Comparison of ENCODE assay signal across 24 cellular contexts in genomic region chr5:149038336-149039075, GRCh38. TPM values are rescaled to one million over a fixed set of nuclear protein-coding genes. Genes with fewer than 3 reads are reported as not detected.
DNase-seq lines count a peak whose midpoint lies in the region; ATAC-seq, FAIRE-seq and TF ChIP-seq lines count a peak whose summit lies in the region.
"Had no signal": no experiment of that assay in that cellular context is flagged by ENCODE, and none has a peak within 500 bp of the region (broad histone marks: within the 10 kb centered on the region; RNA-seq: fewer than 3 reads in every experiment).

No MANE protein-coding gene starts in this region.

- peak overlapping the region; percentile 19 for H3K4me2 ChIP-seq in endothelial cell of umbilical vein (ENCODE audit: insufficient read depth, low read length)
- no peak overlapping the region for H3K4me2 ChIP-seq in PC-9
- H3K4me2 ChIP-seq: SK-N-SH had no signal

- H2AFZ ChIP-seq in endothelial cell of umbilical vein (ENCODE audit: low read depth, low read length) (peak overlapping the region; percentile 56), PC-9 (no peak overlapping the region)

- H3K27me3 Mint-ChIP-seq in T-helper 2 cell treated with Interferon-gamma antibody and Interleukin-4, amounts not matched to agents 5 μg/mL and 100 μg/mL, for 36 hours (ENCODE audit: low read depth) = no peaks in the 10 kb centered on the region

- ATAC-seq in stimulated activated effector memory CD8-positive, alpha-beta T cell treated with anti-CD3 and anti-CD28 coated beads, Interleukin-12 subunit alpha, Interleukin-12 subunit beta, amount 100 ng/mL, for 72 hours = no peak
- no peak for ATAC-seq in GM19395 (IDR thresholded peaks at IDR 0.05; ENCODE audit: unreplicated experiment)
- ATAC-seq: HepG2, psoas muscle had no signal

- peak; percentile 85 for FAIRE-seq in endothelial cell of umbilical vein (lab: Jason Lieb, UNC)
- FAIRE-seq: HepG2, keratinocyte had no signal

- no peak for TF ChIP-seq CTCF in endothelial cell of umbilical vein (IDR thresholded peaks at IDR 0.05; ENCODE audit: extremely low read depth in 1 of 2, insufficient read depth in 1 of 2, low read depth in 1 of 2, low read length in 2 of 2)
- TF ChIP-seq CTCF in PC-9 (conservative IDR thresholded peaks at IDR 0.05) = no peak

- TF ChIP-seq POLR2A in endothelial cell of umbilical vein (IDR thresholded peaks at IDR 0.05; ENCODE audit: low read depth, low read length) = no peak

- H3K27me3 ChIP-seq in endothelial cell of umbilical vein (ENCODE audit: control insufficient read depth in 2 of 2, insufficient read depth in 2 of 2, low read length in 2 of 2) (no peaks in the 10 kb centered on the region), PC-9 (ENCODE audit: insufficient read depth, low read depth) (no peaks in the 10 kb centered on the region)
- H3K27me3 ChIP-seq: thyroid gland had no signal

- H3F3A ChIP-seq in PC-9 (ENCODE audit: insufficient read depth, low read depth) = peaks cover 11% of the 10 kb centered on the region; the same call in 1 of the 2 replicates

- CTCF ChIA-PET in endothelial cell of umbilical vein (lab: Charles Lee) = interaction anchor here (0.7 to 9.6 kb wide), 13 partner anchors 9 to 306 kb away, joined by 3 to 278 read pairs (median 4); partner anchors contain the start of gene SH3TC2
- CTCF ChIA-PET in PC-9 (lab: Charles Lee) = interaction anchor here (4.9 kb wide), 1 partner anchor 76 kb away, joined by 39 read pairs; no protein-coding TSS in a partner anchor

- H3K27ac Mint-ChIP-seq in stimulated activated effector memory CD8-positive, alpha-beta T cell treated with anti-CD3 and anti-CD28 coated beads, Interleukin-12 subunit alpha, Interleukin-12 subunit beta, amount 100 ng/mL, for 72 hours = peak overlapping the region; percentile 3
- no peak overlapping the region for H3K27ac Mint-ChIP-seq in T-helper 2 cell treated with Interferon-gamma antibody and Interleukin-4, amounts not matched to agents 5 μg/mL and 100 μg/mL, for 36 hours

- H3K9me3 ChIP-seq in endothelial cell of umbilical vein (replicated peaks; ENCODE audit: control insufficient read depth, insufficient read depth, low read length) (no peaks in the 10 kb centered on the region), PC-9 (ENCODE audit: insufficient read depth, low read depth) (no peaks in the 10 kb centered on the region; the same call in 1 of the 2 replicates)
- H3K9me3 ChIP-seq: psoas muscle, SK-N-SH, thyroid gland had no signal

- H3K36me3 Mint-ChIP-seq in stimulated activated effector memory CD8-positive, alpha-beta T cell treated with anti-CD3 and anti-CD28 coated beads, Interleukin-12 subunit alpha, Interleukin-12 subunit beta, amount 100 ng/mL, for 72 hours = no peaks in the 10 kb centered on the region
- H3K36me3 Mint-ChIP-seq in T-helper 2 cell treated with Interferon-gamma antibody and Interleukin-4, amounts not matched to agents 5 μg/mL and 100 μg/mL, for 36 hours (ENCODE audit: low read depth) = no peaks in the 10 kb centered on the region
- H3K36me3 Mint-ChIP-seq: natural killer cell treated with Interleukin-12 subunit alpha and Interleukin-12 subunit beta and Interleukin-15 and Interleukin-18, amount 100 ng/mL, for 72 hours had no signal

- DNase-seq in DMS53 (lab: John Stamatoyannopoulos, UW) (peak; percentile 28), DMS53 treated with DMSO at 0.1 percent for 48 hours (lab: John Stamatoyannopoulos, UW; ENCODE audit: unreplicated experiment) (no peak), NCI-H69 (lab: John Stamatoyannopoulos, UW) (peak; percentile 6), endothelial cell of umbilical vein (ENCODE audit: low read depth, low spot score) (peak; percentile 82), PC-9 (no peak)
- no peak for DNase-seq in stimulated activated effector memory CD8-positive, alpha-beta T cell treated with anti-CD3 and anti-CD28 coated beads, Interleukin-12 subunit alpha, Interleukin-12 subunit beta, amount 100 ng/mL, for 72 hours (ENCODE audit: low spot score in 2 of 2)
- DNase-seq in T-helper 2 cell treated with Interferon-gamma antibody and Interleukin-4, amounts not matched to agents 5 μg/mL and 100 μg/mL, for 36 hours (ENCODE audit: low spot score) = no peak
- DNase-seq: C1 segment of cervical spinal cord; caudate nucleus; DMS79; effector CD8-positive, alpha-beta T cell; hippocampal formation; mesendoderm; NCI-H1092; psoas muscle; SK-N-SH; stimulated activated CD4-positive, alpha-beta T cell treated with anti-CD3 and anti-CD28 coated beads, Interleukin-12 subunit alpha, Interleukin-12 subunit beta, amount 100 ng/mL, for 4 hours; T-helper 9 cell had no signal

- no peak overlapping the region for H3K4me3 Mint-ChIP-seq in stimulated activated effector memory CD8-positive, alpha-beta T cell treated with anti-CD3 and anti-CD28 coated beads, Interleukin-12 subunit alpha, Interleukin-12 subunit beta, amount 100 ng/mL, for 72 hours
- H3K4me3 Mint-ChIP-seq in T-helper 2 cell treated with Interferon-gamma antibody and Interleukin-4, amounts not matched to agents 5 μg/mL and 100 μg/mL, for 36 hours = no peak overlapping the region
- H3K4me3 Mint-ChIP-seq: natural killer cell treated with Interleukin-12 subunit alpha and Interleukin-12 subunit beta and Interleukin-15 and Interleukin-18, amount 100 ng/mL, for 72 hours had no signal

- intact Hi-C loops in endothelial cell of umbilical vein (cut with micrococcal nuclease) = loop anchor here (5.0 to 10.0 kb wide), 3 partner anchors 189 to 851 kb away; no protein-coding TSS in a partner anchor
- intact Hi-C loops in PC-9 (cut with micrococcal nuclease; ENCODE audit: unreplicated experiment) = loop anchor here (2.0 to 10.0 kb wide), 3 partner anchors 24 to 854 kb away; partner anchors contain the start of gene SH3TC2

- no peaks in the 10 kb centered on the region for H4K20me1 ChIP-seq in endothelial cell of umbilical vein (replicated peaks; ENCODE audit: control insufficient read depth, extremely low read depth, insufficient read depth, low read length)
- no peaks in the 10 kb centered on the region for H4K20me1 ChIP-seq in PC-9 (ENCODE audit: insufficient read depth)

- BruUV-seq in endothelial cell of umbilical vein (replicated peaks; lab: Mats Ljungman, UMichigan) = no TSS peak
- BruUV-seq in PC-9 (replicated peaks; lab: Mats Ljungman, UMichigan) = no TSS peak

- H3K9ac ChIP-seq in endothelial cell of umbilical vein (replicated peaks; ENCODE audit: extremely low read depth, insufficient read depth, low read length) = peak overlapping the region; percentile 8
- H3K9ac ChIP-seq: SK-N-SH had no signal

- H3K79me2 ChIP-seq in endothelial cell of umbilical vein (ENCODE audit: control insufficient read depth, insufficient read depth, low read length) = no peaks in the 10 kb centered on the region
- H3K79me2 ChIP-seq in PC-9 (ENCODE audit: low read depth) = no peaks in the 10 kb centered on the region

- peaks cover 16% of the 10 kb centered on the region for H3K4me1 Mint-ChIP-seq in stimulated activated effector memory CD8-positive, alpha-beta T cell treated with anti-CD3 and anti-CD28 coated beads, Interleukin-12 subunit alpha, Interleukin-12 subunit beta, amount 100 ng/mL, for 72 hours
- peaks cover 15% of the 10 kb centered on the region for H3K4me1 Mint-ChIP-seq in T-helper 2 cell treated with Interferon-gamma antibody and Interleukin-4, amounts not matched to agents 5 μg/mL and 100 μg/mL, for 36 hours (ENCODE audit: low read depth)

- no peaks in the 10 kb centered on the region for H3K9me3 Mint-ChIP-seq in stimulated activated effector memory CD8-positive, alpha-beta T cell treated with anti-CD3 and anti-CD28 coated beads, Interleukin-12 subunit alpha, Interleukin-12 subunit beta, amount 100 ng/mL, for 72 hours
- no peaks in the 10 kb centered on the region for H3K9me3 Mint-ChIP-seq in T-helper 2 cell treated with Interferon-gamma antibody and Interleukin-4, amounts not matched to agents 5 μg/mL and 100 μg/mL, for 36 hours
- H3K9me3 Mint-ChIP-seq: natural killer cell treated with Interleukin-12 subunit alpha and Interleukin-12 subunit beta and Interleukin-15 and Interleukin-18, amount 100 ng/mL, for 72 hours had no signal

- H3K4me3 ChIP-seq in endothelial cell of umbilical vein (replicated peaks in 1 of 3; ENCODE audit: insufficient read depth in 1 of 3, low read depth in 1 of 3, low read length in 3 of 3) (no peak overlapping the region), PC-9 (no peak overlapping the region)
- H3K4me3 ChIP-seq: psoas muscle, thyroid gland had no signal

- peaks cover 50% of the 10 kb centered on the region for H3K4me1 ChIP-seq in endothelial cell of umbilical vein (ENCODE audit: control insufficient read depth, extremely low read depth, insufficient read depth, low read length)
- peaks cover 40% of the 10 kb centered on the region for H3K4me1 ChIP-seq in PC-9 (replicated peaks; ENCODE audit: insufficient read depth)
- H3K4me1 ChIP-seq: thyroid gland had no signal

- no peaks in the 10 kb centered on the region for H3K9me1 ChIP-seq in endothelial cell of umbilical vein (replicated peaks; ENCODE audit: control insufficient read depth, extremely low read depth, insufficient read depth, low read length)

- POLR2A ChIA-PET in endothelial cell of umbilical vein (lab: Charles Lee) (no interaction called here), PC-9 (lab: Charles Lee; ENCODE audit: unreplicated experiment) (interaction anchor here (0.6 to 0.7 kb wide), 3 partner anchors 24 to 766 kb away, joined by 3 to 5 read pairs (median 3); no protein-coding TSS in a partner anchor)

- peak overlapping the region; percentile 66 for H3K27ac ChIP-seq in endothelial cell of umbilical vein (ENCODE audit: insufficient read depth, low read depth, low read length)
- H3K27ac ChIP-seq in PC-9 = no peak overlapping the region; the same call in 1 of the 2 replicates
- H3K27ac ChIP-seq: 22Rv1, psoas muscle, thyroid gland had no signal

- dilution Hi-C loops in endothelial cell of umbilical vein (cut with MboI; ENCODE audit: extremely low pct_ligation_motif_present, low sequenced_read_pairs) = no loop called here

- no peaks in the 10 kb centered on the region for H3K36me3 ChIP-seq in endothelial cell of umbilical vein (ENCODE audit: control insufficient read depth in 2 of 2, extremely low read depth in 1 of 2, insufficient read depth in 2 of 2, low read length in 2 of 2)
- peaks cover 49% of the 10 kb centered on the region; the same call in 1 of the 2 replicates for H3K36me3 ChIP-seq in PC-9 (ENCODE audit: low read depth)
- H3K36me3 ChIP-seq: thyroid gland had no signal

- H3K9me2 ChIP-seq in PC-9 (ENCODE audit: insufficient read depth) = no peaks in the 10 kb centered on the region; the same call in 1 of the 2 replicates
- H3K9me2 ChIP-seq: SK-N-SH had no signal

RNA-seq across cellular contexts. Expression of gene SH3TC2, which starts 24.4 kb away (rescaled TPM):
- total RNA-seq in endothelial cell of umbilical vein (3.3 and 4.3 TPM in 2 replicates), PC-9 (2021) (32.1 and 38.8 TPM in 2 replicates)
- polyA plus RNA-seq in endothelial cell of umbilical vein = 0.81 and 0.91 TPM in 2 replicates
- polyA plus RNA-seq in endothelial cell of umbilical vein (2011; cell fraction: cytosol; rRNA removed) = 0.80 and 0.86 TPM in 2 replicates
- polyA plus RNA-seq in endothelial cell of umbilical vein (2011; cell fraction: nucleus; rRNA removed) = 3.6 and 4.3 TPM in 2 replicates
- 0.38 and 0.75 TPM in 2 replicates for polyA plus RNA-seq in endothelial cell of umbilical vein (2012)
- polyA minus RNA-seq in endothelial cell of umbilical vein = 2.9 and 3.1 TPM in 2 replicates
- 1.5 TPM for polyA minus RNA-seq in endothelial cell of umbilical vein (2011; cell fraction: cytosol; rRNA and poly(A)+ RNA removed)
- 2.5 and 4.5 TPM in 2 replicates for polyA minus RNA-seq in endothelial cell of umbilical vein (2011; cell fraction: nucleus; rRNA and poly(A)+ RNA removed)
- total RNA-seq: natural killer cell treated with Interleukin-12 subunit alpha and Interleukin-12 subunit beta and Interleukin-15 and Interleukin-18, amount 100 ng/mL, for 72 hours had no signal

Comparison
In these comparisons a context has a peak if more than half of its experiments do, and no peak if none do; other contexts are left out.
1. DNase-seq: peak in DMS53 (single experiment), NCI-H69 (single experiment) and endothelial cell of umbilical vein (single experiment); none in DMS53 treated with DMSO at 0.1 percent for 48 hours (single experiment), stimulated activated effector memory CD8-positive, alpha-beta T cell treated with anti-CD3 and anti-CD28 coated beads, Interleukin-12 subunit alpha, Interleukin-12 subunit beta, amount 100 ng/mL, for 72 hours (0 of 2), T-helper 2 cell treated with Interferon-gamma antibody and Interleukin-4, amounts not matched to agents 5 μg/mL and 100 μg/mL, for 36 hours (single experiment) and PC-9 (0 of 2).